Comparison of ENCODE assay signal across 9 cellular contexts in the genomic region with DNA sequence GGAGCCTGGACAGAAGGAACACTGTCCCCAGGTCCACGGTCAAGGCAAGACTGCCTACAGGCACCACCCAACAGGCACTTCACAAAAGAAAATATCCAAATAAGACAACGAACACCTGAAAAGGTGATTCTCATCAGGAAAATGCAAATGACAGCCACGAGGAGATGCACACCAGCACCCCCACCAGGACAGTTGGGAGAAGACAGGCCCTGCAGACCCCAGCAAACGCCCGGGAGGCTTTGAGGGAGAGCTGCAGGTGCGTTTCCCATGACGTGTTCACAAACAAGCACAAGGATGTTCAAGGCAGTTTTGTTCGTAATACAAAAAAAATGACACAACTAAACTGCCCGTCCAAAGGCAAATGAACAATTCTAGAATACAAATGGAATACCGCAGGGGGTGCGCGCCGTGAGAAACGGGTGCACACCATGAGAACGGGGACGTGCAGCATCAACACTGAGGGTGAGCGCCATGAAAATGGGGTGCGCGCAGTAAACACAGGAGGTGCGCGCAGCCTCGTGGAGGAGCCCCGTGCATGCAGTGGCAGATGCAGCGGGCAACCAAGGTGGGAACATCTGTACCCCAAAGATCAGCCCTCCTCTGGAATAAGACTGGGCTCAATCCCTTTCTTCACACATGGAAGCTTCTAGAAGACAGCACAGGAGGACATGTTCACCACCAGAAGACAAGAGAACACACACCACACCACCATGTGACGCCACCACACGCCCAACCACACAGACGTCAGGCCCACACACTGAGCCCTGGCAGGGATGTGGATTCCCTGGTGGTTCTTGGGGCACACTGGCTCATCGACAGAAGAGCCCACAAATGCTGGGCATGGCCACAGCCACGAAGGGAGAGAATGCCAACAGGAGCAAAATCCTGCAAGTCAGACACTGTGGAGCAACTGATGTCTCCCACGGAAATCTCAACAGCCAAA.
DNase-seq lines count a peak whose midpoint lies in the region; ATAC-seq, FAIRE-seq and TF ChIP-seq lines count a peak whose summit lies in the region.
"Had no signal": no experiment of that assay in that cellular context is flagged by ENCODE, and none has a peak within 500 bp of the region (broad histone marks: within the 10 kb centered on the region; RNA-seq: fewer than 3 reads in every experiment).

No MANE protein-coding gene starts in this region.

- no peaks in the 10 kb centered on the region for H3K27me3 ChIP-seq in BLaER1
- no peaks in the 10 kb centered on the region for H3K27me3 ChIP-seq in astrocyte (ENCODE audit: insufficient read depth, low read length)

- H3K27me3 Mint-ChIP-seq in astrocyte (ENCODE audit: low read depth, unreplicated experiment) (no peaks in the 10 kb centered on the region), memory B cell (no peaks in the 10 kb centered on the region)

- H3K4me3 Mint-ChIP-seq in astrocyte (ENCODE audit: unreplicated experiment) = no peak overlapping the region
- H3K4me3 Mint-ChIP-seq in memory B cell = no peak overlapping the region

- no peak overlapping the region for H3K9ac ChIP-seq in BLaER1
- H3K9ac ChIP-seq in astrocyte (ENCODE audit: low read length) = no peak overlapping the region

- H3K36me3 Mint-ChIP-seq in astrocyte (ENCODE audit: low read depth, unreplicated experiment) = peaks cover 7% of the 10 kb centered on the region
- peaks cover 12% of the 10 kb centered on the region for H3K36me3 Mint-ChIP-seq in memory B cell

- no peak overlapping the region for H3K27ac ChIP-seq in BLaER1
- H3K27ac ChIP-seq in astrocyte (ENCODE audit: low read depth, low read length) = no peak overlapping the region

- H3K9me3 Mint-ChIP-seq in astrocyte (ENCODE audit: unreplicated experiment) = no peaks in the 10 kb centered on the region
- no peaks in the 10 kb centered on the region for H3K9me3 Mint-ChIP-seq in memory B cell

- peak overlapping the region; percentile 2; the same call in 1 of the 2 replicates for H3K4me2 ChIP-seq in BLaER1
- H3K4me2 ChIP-seq in astrocyte (ENCODE audit: low read length) = no peak overlapping the region

- no peak for DNase-seq in LNCaP clone FGC (ENCODE audit: low read depth)
- DNase-seq in astrocyte (ENCODE audit: low read depth) = no peak
- DNase-seq in memory B cell (ENCODE audit: low spot score in 2 of 2) = no peak
- DNase-seq in SKM-1 treated with dmso at 0.1 percent for 144 hours (lab: John Stamatoyannopoulos, UW; ENCODE audit: unreplicated experiment) = no peak
- DNase-seq in KBM-7 = no peak

- H2AFZ ChIP-seq in astrocyte (ENCODE audit: low read depth, low read length) = no peak overlapping the region

- peak; percentile 36 for ATAC-seq in memory B cell (ENCODE audit: low read depth)
- no peak for ATAC-seq in GM18498 (IDR thresholded peaks at IDR 0.05; ENCODE audit: unreplicated experiment)
- ATAC-seq in HG02588 (IDR thresholded peaks at IDR 0.05; ENCODE audit: unreplicated experiment) = no peak

- H3K79me2 ChIP-seq in astrocyte (ENCODE audit: insufficient read depth, low read length) = peaks cover 90% of the 10 kb centered on the region

- TF ChIP-seq CTCF in LNCaP clone FGC (IDR thresholded peaks at IDR 0.05; ENCODE audit: control insufficient read depth, extremely low read depth, insufficient read depth) (peak; percentile 19; the same call in 1 of the 2 replicates), astrocyte (IDR thresholded peaks at IDR 0.05; ENCODE audit: insufficient read depth, low read depth, low read length) (peak; percentile 43)

- peaks cover 90% of the 10 kb centered on the region for H3K36me3 ChIP-seq in BLaER1
- H3K36me3 ChIP-seq in astrocyte (ENCODE audit: insufficient read depth, low read length) = peaks cover 18% of the 10 kb centered on the region

- H4K20me1 ChIP-seq in BLaER1 (peaks cover 100% of the 10 kb centered on the region), astrocyte (ENCODE audit: insufficient read depth, low read length) (peaks cover 65% of the 10 kb centered on the region)

- no peak overlapping the region for H3K27ac Mint-ChIP-seq in astrocyte (ENCODE audit: unreplicated experiment)
- peak overlapping the region; percentile 62 for H3K27ac Mint-ChIP-seq in memory B cell

- H3K9me3 ChIP-seq in BLaER1 (no peaks in the 10 kb centered on the region), astrocyte (ENCODE audit: insufficient read depth, low read depth, low read length) (no peaks in the 10 kb centered on the region)

- in situ Hi-C loops in KBM-7 (cut with MboI; ENCODE audit: low pct_unique_long_range_greater_than_20kb, low sequenced_read_pairs) = no loop called here

- no peak for FAIRE-seq in astrocyte (lab: Jason Lieb, UNC)
- FAIRE-seq: RCC 7860 had no signal

- H3K4me1 Mint-ChIP-seq in astrocyte (ENCODE audit: low read depth, unreplicated experiment) (peaks cover 24% of the 10 kb centered on the region), memory B cell (peaks cover 40% of the 10 kb centered on the region)

- H3K4me3 ChIP-seq in BLaER1 (no peak overlapping the region), LNCaP clone FGC (ENCODE audit: low read depth, low read length) (no peak overlapping the region), astrocyte (ENCODE audit: insufficient read depth, low read depth, low read length) (no peak overlapping the region)

- H3K4me1 ChIP-seq in BLaER1 (peaks cover 41% of the 10 kb centered on the region), astrocyte (ENCODE audit: insufficient read depth, low read length) (peaks cover 1% of the 10 kb centered on the region)
